ENCODE assay signal across 8 cellular contexts in the genomic region with DNA sequence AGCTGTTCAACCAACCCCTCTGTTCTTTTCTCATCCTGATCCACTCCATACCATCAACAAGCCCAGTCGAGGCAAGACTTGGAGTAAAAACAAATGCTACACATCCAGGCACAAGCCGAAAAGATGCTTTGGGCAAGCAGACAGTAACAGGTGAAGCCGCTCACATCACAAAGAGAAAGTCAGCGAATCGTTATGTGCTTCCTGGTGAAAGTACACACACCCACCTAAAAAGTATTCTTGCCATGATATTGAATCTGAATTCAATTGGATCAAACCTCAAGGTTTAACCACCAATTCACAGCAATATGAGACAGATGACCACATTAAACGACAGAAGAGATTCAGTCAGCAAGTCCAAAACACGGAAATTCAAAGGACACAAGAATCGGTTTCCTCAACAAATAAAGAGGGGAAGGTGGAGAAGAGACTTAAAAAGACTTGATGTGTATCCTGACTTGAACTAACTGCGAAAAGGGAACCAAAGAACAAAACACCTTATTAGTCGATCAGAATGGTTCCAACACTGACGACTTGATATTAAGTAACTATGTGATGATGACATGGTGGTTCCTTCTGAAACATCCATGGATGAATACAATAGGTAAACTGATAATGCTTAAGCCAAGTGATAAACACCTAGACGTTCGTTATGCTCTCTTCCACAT. TPM values are rescaled to one million over a fixed set of nuclear protein-coding genes. Genes with fewer than 3 reads are reported as not detected.
DNase-seq lines count a peak whose midpoint lies in the region; ATAC-seq and TF ChIP-seq lines count a peak whose summit lies in the region.

No MANE protein-coding gene starts in this region.

- intact Hi-C loops in activated B cell treated with CpG ODN at 0.5 μM for 24 hours (cut with micrococcal nuclease): loop anchor here (1.0 to 10.0 kb wide), 10 partner anchors 8 to 1340 kb away; a partner anchor contains a TSS

- ATAC-seq in HG03064 (IDR thresholded peaks at IDR 0.05; ENCODE audit: low read depth, unreplicated experiment) (peak; percentile 26), activated B cell treated with CpG ODN at 0.5 μM for 24 hours (ENCODE audit: low read depth) (no peak), GM19328 (IDR thresholded peaks at IDR 0.05; ENCODE audit: unreplicated experiment) (no peak)

- H3K4me1 Mint-ChIP-seq in activated B cell treated with CpG ODN at 0.5 μM for 24 hours (peaks cover 48% of the 10 kb centered on the region), nephron progenitor cell (peaks cover 56% of the 10 kb centered on the region)

- POLR2A ChIA-PET in activated B cell treated with CpG ODN at 0.5 μM for 24 hours (lab: Charles Lee): interaction anchor here (0.8 to 1.7 kb wide), 9 partner anchors 9 to 1340 kb away, joined by 3 to 11 read pairs (median 3); a partner anchor contains a TSS

- H3K9me3 Mint-ChIP-seq in activated B cell treated with CpG ODN at 0.5 μM for 24 hours (no peaks in the 10 kb centered on the region), nephron progenitor cell (no peaks in the 10 kb centered on the region)

- H3K36me3 Mint-ChIP-seq in activated B cell treated with CpG ODN at 0.5 μM for 24 hours (ENCODE audit: low read depth): peaks cover 31% of the 10 kb centered on the region
- H3K36me3 Mint-ChIP-seq in nephron progenitor cell (ENCODE audit: low read depth): no peaks in the 10 kb centered on the region

- DNase-seq in EL: peak; percentile 23
- no peak for DNase-seq in activated B cell treated with CpG ODN at 0.5 μM for 24 hours
- peak; percentile 67 to 82 for DNase-seq in erythroblast (lab: John Stamatoyannopoulos, UW)
- DNase-seq in nephron progenitor cell: no peak
- DNase-seq in nucleus accumbens (lab: John Stamatoyannopoulos, UW): no peak
- no peak for DNase-seq in mesenteric fat pad (ENCODE audit: low spot score)

- peak overlapping the region; percentile 99 for H3K4me3 Mint-ChIP-seq in activated B cell treated with CpG ODN at 0.5 μM for 24 hours
- H3K4me3 Mint-ChIP-seq in nephron progenitor cell: peak overlapping the region; percentile 93

- H3K27ac Mint-ChIP-seq in activated B cell treated with CpG ODN at 0.5 μM for 24 hours: peak overlapping the region; percentile 99
- H3K27ac Mint-ChIP-seq in nephron progenitor cell: peak overlapping the region; percentile 100

- H3K27me3 Mint-ChIP-seq in activated B cell treated with CpG ODN at 0.5 μM for 24 hours (peaks cover 7% of the 10 kb centered on the region), nephron progenitor cell (ENCODE audit: low read depth, poor library complexity) (peaks cover 4% of the 10 kb centered on the region)

- TF ChIP-seq POLR2A in erythroblast (IDR thresholded peaks at IDR 0.05; ENCODE audit: low read length): no peak

- CTCF ChIA-PET in activated B cell treated with CpG ODN at 0.5 μM for 24 hours (lab: Charles Lee): no interaction called here

- TF ChIP-seq CTCF in activated B cell treated with CpG ODN at 0.5 μM for 24 hours (IDR thresholded peaks at IDR 0.05) (no peak), nephron progenitor cell (IDR thresholded peaks at IDR 0.05) (no peak)

RNA-seq across cellular contexts. Expression of a gene that starts 1.1 kb away (rescaled TPM):
- 18.4 and 22.8 TPM in 2 replicates for total RNA-seq in activated B cell treated with CpG ODN at 0.5 μM for 24 hours
- 8.6 TPM for total RNA-seq in mesenteric fat pad

Comparison
In these comparisons a context has a peak if more than half of its experiments do, and no peak if none do; other contexts are left out.
1. DNase-seq: peak in EL (single experiment) and erythroblast (2 of 2); none in activated B cell treated with CpG ODN at 0.5 μM for 24 hours (single experiment), nephron progenitor cell (single experiment), nucleus accumbens (0 of 56) and mesenteric fat pad (single experiment).